1 cellular context compared by ENCODE assay signal in the genomic region with DNA sequence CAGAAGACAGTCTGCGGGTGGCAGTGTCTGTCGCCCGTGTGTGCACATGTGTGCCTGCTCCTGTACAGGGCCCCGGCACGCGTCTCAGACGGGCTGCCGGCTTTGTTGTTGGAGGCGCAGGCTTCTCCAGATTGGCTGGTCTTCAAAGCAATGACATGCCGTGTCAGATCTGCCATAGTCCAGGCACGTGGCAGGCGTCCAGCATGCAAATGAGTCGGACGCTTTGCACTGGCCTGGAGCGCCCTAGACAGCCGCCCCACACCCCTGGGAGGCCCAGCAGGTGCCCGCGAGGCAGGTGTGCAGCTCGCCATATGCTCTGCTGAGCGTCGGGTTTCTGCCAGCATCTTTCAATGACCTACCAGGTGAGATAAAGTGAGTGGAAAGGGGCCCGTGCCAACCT.
TF ChIP-seq lines count a peak whose summit lies in the region.

No MANE protein-coding gene starts in this region.

TF ChIP-seq in liver, 16 proteins besides CTCF, POLR2A, EP300 and RAD21 (continued from another document):
- TF ChIP-seq REST (IDR thresholded peaks at IDR 0.05) = no peak
- TF ChIP-seq MAX (IDR thresholded peaks at IDR 0.05) = peak; percentile 73
- TF ChIP-seq HNF4A (conservative IDR thresholded peaks at IDR 0.05) = peak; percentile 62 to 71
- no peak for TF ChIP-seq FOXA1 (IDR thresholded peaks at IDR 0.05)
- TF ChIP-seq RXRA (IDR thresholded peaks at IDR 0.05) = peak; percentile 53 to 77
- peak; percentile 42 for TF ChIP-seq YY1 (IDR thresholded peaks at IDR 0.05)
